Comparison of ENCODE assay signal across 9 cellular contexts in the genomic region with DNA sequence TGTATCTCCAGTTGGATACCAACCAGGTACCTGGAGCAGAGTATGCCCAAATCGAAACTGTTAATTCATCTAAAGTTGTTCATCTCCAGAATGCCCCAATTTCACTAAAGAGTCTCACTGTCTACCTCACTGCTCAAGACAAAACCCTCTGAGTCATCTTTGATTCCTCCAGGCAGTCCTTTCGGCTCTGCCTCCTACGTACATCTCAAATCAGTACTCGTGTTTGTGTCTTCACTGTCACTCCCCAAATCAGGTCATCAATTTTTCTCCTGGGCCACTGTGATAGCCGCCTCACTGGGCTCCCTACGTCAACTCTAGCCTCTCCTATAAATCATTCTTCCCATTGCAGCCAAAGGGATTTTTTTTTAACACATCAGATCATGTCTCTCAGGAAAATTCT. TPM values are rescaled to one million over a fixed set of nuclear protein-coding genes. Genes with fewer than 3 reads are reported as not detected.
DNase-seq lines count a peak whose midpoint lies in the region; ATAC-seq and TF ChIP-seq lines count a peak whose summit lies in the region.
"Had no signal": no experiment of that assay in that cellular context is flagged by ENCODE, and none has a peak within 500 bp of the region (broad histone marks: within the 10 kb centered on the region; RNA-seq: fewer than 3 reads in every experiment).

No MANE protein-coding gene starts in this region.

- no peaks in the 10 kb centered on the region for H3K9me3 ChIP-seq in PC-9 (ENCODE audit: insufficient read depth, low read depth)

- H3K79me2 ChIP-seq in PC-9 (ENCODE audit: low read depth) = no peaks in the 10 kb centered on the region

- no peaks in the 10 kb centered on the region for H3K9me2 ChIP-seq in PC-9 (ENCODE audit: insufficient read depth)

- H3K27ac Mint-ChIP-seq in stimulated activated effector memory CD8-positive, alpha-beta T cell treated with anti-CD3 and anti-CD28 coated beads, Interleukin-12 subunit alpha, Interleukin-12 subunit beta, amount 100 ng/mL, for 72 hours = peak overlapping the region; percentile 6

- peaks cover 4% of the 10 kb centered on the region for H3K9me3 Mint-ChIP-seq in stimulated activated effector memory CD8-positive, alpha-beta T cell treated with anti-CD3 and anti-CD28 coated beads, Interleukin-12 subunit alpha, Interleukin-12 subunit beta, amount 100 ng/mL, for 72 hours

- intact Hi-C loops in cardiac septum (cut with DNase I) (no loop called here), PC-9 (cut with micrococcal nuclease; ENCODE audit: unreplicated experiment) (no loop called here)

- no peaks in the 10 kb centered on the region for H3K36me3 Mint-ChIP-seq in stimulated activated effector memory CD8-positive, alpha-beta T cell treated with anti-CD3 and anti-CD28 coated beads, Interleukin-12 subunit alpha, Interleukin-12 subunit beta, amount 100 ng/mL, for 72 hours

- no peaks in the 10 kb centered on the region for H4K20me1 ChIP-seq in PC-9 (ENCODE audit: insufficient read depth)

- no peak overlapping the region for H3K27ac ChIP-seq in PC-9

- CTCF ChIA-PET in PC-9 (lab: Charles Lee) = no interaction called here

- no peaks in the 10 kb centered on the region for H3K27me3 ChIP-seq in PC-9 (ENCODE audit: insufficient read depth, low read depth)

- no peak overlapping the region for H3K4me2 ChIP-seq in PC-9

- peak; percentile 51 for DNase-seq in activated naive CD4-positive, alpha-beta T cell treated with Interleukin-2 at 50 U/mL for 16 hours
- DNase-seq in activated naive CD4-positive, alpha-beta T cell treated with anti-CD3 and anti-CD28 coated beads, Interleukin-2, amount 50 U/mL, for 16 hours = no peak
- DNase-seq in activated T-cell treated with anti-CD3 and anti-CD28 coated beads, Interleukin-2, amount 50 U/mL, for 48 hours = peak; percentile 37 to 45
- DNase-seq in stimulated activated effector memory CD8-positive, alpha-beta T cell treated with anti-CD3 and anti-CD28 coated beads, Interleukin-12 subunit alpha, Interleukin-12 subunit beta, amount 100 ng/mL, for 72 hours (ENCODE audit: low spot score in 2 of 2) = peak in 1 of 2 donors; percentile 68
- no peak for DNase-seq in cardiac septum (ENCODE audit: low spot score)
- DNase-seq in PC-9 = no peak
- DNase-seq: NCI-H748 treated with DMSO at 0.1 percent for 48 hours had no signal

- H3F3A ChIP-seq in PC-9 (ENCODE audit: insufficient read depth, low read depth) = no peaks in the 10 kb centered on the region

- H2AFZ ChIP-seq in PC-9 = no peak overlapping the region

- no peaks in the 10 kb centered on the region for H3K4me1 ChIP-seq in PC-9 (replicated peaks; ENCODE audit: insufficient read depth)

- BruUV-seq in PC-9 (replicated peaks; lab: Mats Ljungman, UMichigan) = no TSS peak

- ATAC-seq in HG02973 (IDR thresholded peaks at IDR 0.05; ENCODE audit: unreplicated experiment) (peak; percentile 46), GM18511 (IDR thresholded peaks at IDR 0.05; ENCODE audit: unreplicated experiment) (no peak)
- ATAC-seq in stimulated activated effector memory CD8-positive, alpha-beta T cell treated with anti-CD3 and anti-CD28 coated beads, Interleukin-12 subunit alpha, Interleukin-12 subunit beta, amount 100 ng/mL, for 72 hours = peak; percentile 96

- no peak overlapping the region for H3K4me3 ChIP-seq in PC-9

- H3K4me3 Mint-ChIP-seq in stimulated activated effector memory CD8-positive, alpha-beta T cell treated with anti-CD3 and anti-CD28 coated beads, Interleukin-12 subunit alpha, Interleukin-12 subunit beta, amount 100 ng/mL, for 72 hours = peak overlapping the region; percentile 8

- H3K4me1 Mint-ChIP-seq in stimulated activated effector memory CD8-positive, alpha-beta T cell treated with anti-CD3 and anti-CD28 coated beads, Interleukin-12 subunit alpha, Interleukin-12 subunit beta, amount 100 ng/mL, for 72 hours = peaks cover 75% of the 10 kb centered on the region

- POLR2A ChIA-PET in PC-9 (lab: Charles Lee; ENCODE audit: unreplicated experiment) = no interaction called here

- no peak for TF ChIP-seq CTCF in PC-9 (conservative IDR thresholded peaks at IDR 0.05)

- H3K36me3 ChIP-seq in PC-9 (ENCODE audit: low read depth) = no peaks in the 10 kb centered on the region

RNA-seq across cellular contexts. Expression of gene TTC39C, which starts 42.1 kb away (rescaled TPM):
- 9.2 TPM for total RNA-seq in cardiac septum
- total RNA-seq in PC-9 (2021) = 13.0 and 15.3 TPM in 2 replicates

Comparison
In these comparisons a context has a peak if more than half of its experiments do, and no peak if none do; other contexts are left out.
1. DNase-seq: peak in activated naive CD4-positive, alpha-beta T cell treated with Interleukin-2 at 50 U/mL for 16 hours (single experiment) and activated T-cell treated with anti-CD3 and anti-CD28 coated beads, Interleukin-2, amount 50 U/mL, for 48 hours (2 of 2); none in activated naive CD4-positive, alpha-beta T cell treated with anti-CD3 and anti-CD28 coated beads, Interleukin-2, amount 50 U/mL, for 16 hours (single experiment), cardiac septum (single experiment) and PC-9 (0 of 2).